Comparison of ENCODE assay signal across 7 cellular contexts in the genomic region with DNA sequence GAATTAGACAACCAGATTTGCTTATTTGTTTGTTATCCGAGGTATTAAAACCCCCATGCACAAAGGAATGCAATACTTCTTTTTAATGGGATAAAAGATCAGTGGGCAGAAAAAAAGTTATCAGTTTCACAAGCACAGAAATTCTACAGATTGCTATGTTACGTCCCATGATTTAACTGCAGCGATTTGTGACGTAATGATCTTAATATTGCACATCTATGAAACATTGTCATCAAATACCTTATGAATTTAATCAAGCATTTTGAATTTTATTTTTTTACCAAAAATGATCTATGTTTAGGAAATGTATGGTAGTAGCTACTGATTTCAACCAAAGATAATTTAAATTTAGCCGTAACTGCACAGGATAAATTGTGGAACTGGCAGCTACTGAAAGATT.
"Had no signal": no experiment of that assay in that cellular context is flagged by ENCODE, and none has a peak within 500 bp of the region (broad histone marks: within the 10 kb centered on the region; RNA-seq: fewer than 3 reads in every experiment).

No MANE protein-coding gene starts in this region.

- H3K4me3 ChIP-seq: K562 had no signal

- FAIRE-seq: HTR-8/SVneo, K562 had no signal

- H3K4me2 ChIP-seq: KMS-11 had no signal

- H3K9ac ChIP-seq: KMS-11 had no signal

- ATAC-seq: K562 had no signal

- H3K27ac ChIP-seq: HL-60, KMS-11 had no signal

- DNase-seq: IMR-90, KBM-7, KG1 had no signal
